Comparison of ENCODE assay signal across 8 cellular contexts in the genomic region with DNA sequence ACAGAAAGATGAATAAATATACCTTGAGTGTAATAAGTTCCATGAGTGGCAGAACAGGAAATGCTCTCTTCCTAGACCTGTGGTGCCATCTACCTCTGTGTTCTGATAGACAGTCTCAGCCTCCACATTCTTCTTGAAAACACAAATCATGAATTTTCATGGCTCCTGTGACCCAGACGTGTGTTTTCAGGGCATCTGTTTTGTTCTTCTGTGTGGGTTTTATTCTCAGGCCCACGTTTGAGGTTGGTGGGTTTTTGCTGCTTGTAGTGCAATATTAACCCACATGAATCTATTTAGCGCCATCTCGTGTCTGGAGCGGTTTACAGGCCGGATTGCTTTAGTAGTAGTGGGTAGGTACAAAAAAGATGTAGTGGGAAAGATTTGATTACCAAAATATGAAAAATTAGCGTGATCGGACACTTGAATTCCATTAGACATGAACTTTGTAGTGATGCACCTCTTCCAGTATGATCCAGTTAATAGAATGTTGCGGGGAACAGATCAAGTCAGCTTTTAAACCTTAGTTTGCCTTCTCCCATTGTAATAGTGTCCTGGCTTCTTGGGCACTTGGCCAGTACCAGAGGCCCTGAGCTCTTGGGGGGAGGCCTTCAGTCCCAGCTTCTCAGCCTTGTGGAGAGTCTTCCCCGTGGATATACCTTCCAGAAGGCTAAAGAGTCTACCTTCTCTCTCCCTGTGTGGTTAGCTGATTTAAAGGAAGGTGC.
A peak's percentile ranks its signal among the peaks of the same experiment; 100 is the strongest.
DNase-seq lines count a peak whose midpoint lies in the region; ATAC-seq, FAIRE-seq and TF ChIP-seq lines count a peak whose summit lies in the region.

No MANE protein-coding gene starts in this region.

- no peaks in the 10 kb centered on the region for H3K36me3 Mint-ChIP-seq in activated naive CD8-positive, alpha-beta T cell treated with anti-CD3 and anti-CD28 coated beads, Interleukin-2, amount 50 U/mL, for 24 hours (ENCODE audit: low read depth)
- no peaks in the 10 kb centered on the region for H3K36me3 Mint-ChIP-seq in stimulated activated memory B cell treated with anti-CD40 and anti-IgM and Interleukin-4, amounts not matched to agents 10 μg/mL and 1 μg/mL and 100 μg/mL, for 72 hours

- H3K27ac Mint-ChIP-seq in activated naive CD8-positive, alpha-beta T cell treated with anti-CD3 and anti-CD28 coated beads, Interleukin-2, amount 50 U/mL, for 24 hours, result no peak overlapping the region
- H3K27ac Mint-ChIP-seq in stimulated activated memory B cell treated with anti-CD40 and anti-IgM and Interleukin-4, amounts not matched to agents 10 μg/mL and 1 μg/mL and 100 μg/mL, for 72 hours, result no peak overlapping the region

- peak; percentile 77 for TF ChIP-seq CTCF in AG10803 (conservative IDR thresholded peaks at IDR 0.05; ENCODE audit: low read length)

- intact Hi-C loops in left ventricle myocardium superior (cut with micrococcal nuclease), result no loop called here

- no peaks in the 10 kb centered on the region for H3K4me1 Mint-ChIP-seq in activated naive CD8-positive, alpha-beta T cell treated with anti-CD3 and anti-CD28 coated beads, Interleukin-2, amount 50 U/mL, for 24 hours
- H3K4me1 Mint-ChIP-seq in stimulated activated memory B cell treated with anti-CD40 and anti-IgM and Interleukin-4, amounts not matched to agents 10 μg/mL and 1 μg/mL and 100 μg/mL, for 72 hours, result no peaks in the 10 kb centered on the region

- ATAC-seq in activated naive CD8-positive, alpha-beta T cell treated with anti-CD3 and anti-CD28 coated beads, Interleukin-2, amount 50 U/mL, for 24 hours, result peak; percentile 57
- ATAC-seq in left ventricle myocardium superior (peak; percentile 68), GM19467 (IDR thresholded peaks at IDR 0.05; ENCODE audit: unreplicated experiment) (no peak)
- ATAC-seq in stimulated activated memory B cell treated with anti-CD40 and anti-IgM and Interleukin-4, amounts not matched to agents 10 μg/mL and 1 μg/mL and 100 μg/mL, for 72 hours, result peak; percentile 20

- H3K4me3 ChIP-seq in AG10803 (ENCODE audit: low read length), result no peak overlapping the region

- no peaks in the 10 kb centered on the region for H3K9me3 Mint-ChIP-seq in activated naive CD8-positive, alpha-beta T cell treated with anti-CD3 and anti-CD28 coated beads, Interleukin-2, amount 50 U/mL, for 24 hours
- H3K9me3 Mint-ChIP-seq in stimulated activated memory B cell treated with anti-CD40 and anti-IgM and Interleukin-4, amounts not matched to agents 10 μg/mL and 1 μg/mL and 100 μg/mL, for 72 hours, result no peaks in the 10 kb centered on the region

- DNase-seq in AG10803 (ENCODE audit: low read depth), result peak; percentile 66
- peak; percentile 15 for DNase-seq in GM18507 (ENCODE audit: extremely low spot score, insufficient read length, low read depth)
- peak; percentile 19 to 75 (median 40) for DNase-seq in NCI-H1417 (lab: John Stamatoyannopoulos, UW)
- DNase-seq in activated naive CD8-positive, alpha-beta T cell treated with anti-CD3 and anti-CD28 coated beads, Interleukin-2, amount 50 U/mL, for 24 hours, result peak; percentile 10
- DNase-seq in left ventricle myocardium superior, result peak; percentile 38
- no peak for DNase-seq in NK-92 treated with Interleukin-12 subunit alpha and Interleukin-12 subunit beta, amount 100 ng/mL, for 24 hours (lab: John Stamatoyannopoulos, UW)

- peaks cover 10% of the 10 kb centered on the region for H3K27me3 Mint-ChIP-seq in activated naive CD8-positive, alpha-beta T cell treated with anti-CD3 and anti-CD28 coated beads, Interleukin-2, amount 50 U/mL, for 24 hours
- H3K27me3 Mint-ChIP-seq in stimulated activated memory B cell treated with anti-CD40 and anti-IgM and Interleukin-4, amounts not matched to agents 10 μg/mL and 1 μg/mL and 100 μg/mL, for 72 hours, result peaks cover 12% of the 10 kb centered on the region

- peak; percentile 91 for FAIRE-seq in GM18507 (lab: Jason Lieb, UNC)

- no peak overlapping the region for H3K4me3 Mint-ChIP-seq in activated naive CD8-positive, alpha-beta T cell treated with anti-CD3 and anti-CD28 coated beads, Interleukin-2, amount 50 U/mL, for 24 hours
- H3K4me3 Mint-ChIP-seq in stimulated activated memory B cell treated with anti-CD40 and anti-IgM and Interleukin-4, amounts not matched to agents 10 μg/mL and 1 μg/mL and 100 μg/mL, for 72 hours, result no peak overlapping the region
